Comparison of ENCODE assay signal across 12 cellular contexts in genomic region chr19:12000152-12000981, GRCh38. TPM values are rescaled to one million over a fixed set of nuclear protein-coding genes. Genes with fewer than 3 reads are reported as not detected.
A peak's percentile ranks its signal among the peaks of the same experiment; 100 is the strongest.
DNase-seq lines count a peak whose midpoint lies in the region; ATAC-seq and TF ChIP-seq lines count a peak whose summit lies in the region.
"Had no signal": no experiment of that assay in that cellular context is flagged by ENCODE, and none has a peak within 500 bp of the region (broad histone marks: within the 10 kb centered on the region; RNA-seq: fewer than 3 reads in every experiment).

No MANE protein-coding gene starts in this region.

- TF ChIP-seq CTCF in heart left ventricle (IDR thresholded peaks at IDR 0.05) (no peak), nephron progenitor cell (IDR thresholded peaks at IDR 0.05) (no peak)

- H3K27ac ChIP-seq in heart left ventricle, result no peak overlapping the region

- H3K27ac Mint-ChIP-seq in activated naive CD4-positive, alpha-beta T cell treated with anti-CD3 and anti-CD28 coated beads, Interleukin-2, amount 10 ng/mL, durations not matched to agents 7 days and 5 days, result peak overlapping the region; percentile 72
- H3K27ac Mint-ChIP-seq in activated T-helper 2 cell treated with anti-CD3 and anti-CD28 coated beads, Interferon-gamma antibody, Interleukin-2, Interleukin-4, amounts not matched to agents 10 μg/mL and 5 μg/mL and 100 μg/mL, durations not matched to agents 14 hours and 24 hours and 36 hours, result peak overlapping the region; percentile 49
- no peak overlapping the region for H3K27ac Mint-ChIP-seq in nephron progenitor cell
- H3K27ac Mint-ChIP-seq: mesothelial cell of epicardium had no signal

- TF ChIP-seq POLR2A in heart left ventricle (IDR thresholded peaks at IDR 0.05), result no peak

- H3K4me3 Mint-ChIP-seq in activated naive CD4-positive, alpha-beta T cell treated with anti-CD3 and anti-CD28 coated beads, Interleukin-2, amount 10 ng/mL, durations not matched to agents 7 days and 5 days, result no peak overlapping the region
- H3K4me3 Mint-ChIP-seq in activated T-helper 2 cell treated with anti-CD3 and anti-CD28 coated beads, Interferon-gamma antibody, Interleukin-2, Interleukin-4, amounts not matched to agents 10 μg/mL and 5 μg/mL and 100 μg/mL, durations not matched to agents 14 hours and 24 hours and 36 hours (ENCODE audit: low read depth), result no peak overlapping the region
- H3K4me3 Mint-ChIP-seq in nephron progenitor cell, result no peak overlapping the region
- H3K4me3 Mint-ChIP-seq: mesothelial cell of epicardium had no signal

- H3K4me1 Mint-ChIP-seq in activated naive CD4-positive, alpha-beta T cell treated with anti-CD3 and anti-CD28 coated beads, Interleukin-2, amount 10 ng/mL, durations not matched to agents 7 days and 5 days, result peaks cover 23% of the 10 kb centered on the region
- H3K4me1 Mint-ChIP-seq in activated T-helper 2 cell treated with anti-CD3 and anti-CD28 coated beads, Interferon-gamma antibody, Interleukin-2, Interleukin-4, amounts not matched to agents 10 μg/mL and 5 μg/mL and 100 μg/mL, durations not matched to agents 14 hours and 24 hours and 36 hours (ENCODE audit: low read depth), result peaks cover 18% of the 10 kb centered on the region
- no peaks in the 10 kb centered on the region for H3K4me1 Mint-ChIP-seq in nephron progenitor cell
- H3K4me1 Mint-ChIP-seq: mesothelial cell of epicardium had no signal

- H3K4me1 ChIP-seq in heart left ventricle, result no peaks in the 10 kb centered on the region

- CTCF ChIA-PET in activated naive CD4-positive, alpha-beta T cell treated with anti-CD3 and anti-CD28 coated beads, Interleukin-2, amount 10 ng/mL, durations not matched to agents 7 days and 5 days (lab: Charles Lee), result interaction anchor here (1.1 to 1.5 kb wide), 3 partner anchors 9 to 203 kb away, joined by 3 to 9 read pairs (median 3); no protein-coding TSS in a partner anchor

- 81 to 86% (median 85%) methylated on average over 8 to 9 of the region's 9 CpGs for WGBS in heart left ventricle, 4 donors

- ATAC-seq in HG03060 (IDR thresholded peaks at IDR 0.05; ENCODE audit: low read depth, unreplicated experiment) (peak; percentile 62), heart left ventricle (no peak)

- no peaks in the 10 kb centered on the region for H3K27me3 Mint-ChIP-seq in activated naive CD4-positive, alpha-beta T cell treated with anti-CD3 and anti-CD28 coated beads, Interleukin-2, amount 10 ng/mL, durations not matched to agents 7 days and 5 days
- H3K27me3 Mint-ChIP-seq in activated T-helper 2 cell treated with anti-CD3 and anti-CD28 coated beads, Interferon-gamma antibody, Interleukin-2, Interleukin-4, amounts not matched to agents 10 μg/mL and 5 μg/mL and 100 μg/mL, durations not matched to agents 14 hours and 24 hours and 36 hours (ENCODE audit: low read depth), result no peaks in the 10 kb centered on the region
- no peaks in the 10 kb centered on the region for H3K27me3 Mint-ChIP-seq in nephron progenitor cell (ENCODE audit: low read depth, poor library complexity)

- peaks cover 0 to 21% (median 4%) of the 10 kb centered on the region in 9 donors for H3K36me3 ChIP-seq in heart left ventricle

- peaks cover 55% of the 10 kb centered on the region for H3K36me3 Mint-ChIP-seq in activated naive CD4-positive, alpha-beta T cell treated with anti-CD3 and anti-CD28 coated beads, Interleukin-2, amount 10 ng/mL, durations not matched to agents 7 days and 5 days
- peaks cover 58% of the 10 kb centered on the region for H3K36me3 Mint-ChIP-seq in activated T-helper 2 cell treated with anti-CD3 and anti-CD28 coated beads, Interferon-gamma antibody, Interleukin-2, Interleukin-4, amounts not matched to agents 10 μg/mL and 5 μg/mL and 100 μg/mL, durations not matched to agents 14 hours and 24 hours and 36 hours (ENCODE audit: low read depth)
- peaks cover 89% of the 10 kb centered on the region for H3K36me3 Mint-ChIP-seq in nephron progenitor cell (ENCODE audit: low read depth)

- H3K9me3 Mint-ChIP-seq in activated naive CD4-positive, alpha-beta T cell treated with anti-CD3 and anti-CD28 coated beads, Interleukin-2, amount 10 ng/mL, durations not matched to agents 7 days and 5 days, result peaks cover 28% of the 10 kb centered on the region
- peaks cover 23% of the 10 kb centered on the region for H3K9me3 Mint-ChIP-seq in activated T-helper 2 cell treated with anti-CD3 and anti-CD28 coated beads, Interferon-gamma antibody, Interleukin-2, Interleukin-4, amounts not matched to agents 10 μg/mL and 5 μg/mL and 100 μg/mL, durations not matched to agents 14 hours and 24 hours and 36 hours
- H3K9me3 Mint-ChIP-seq in nephron progenitor cell, result peaks cover 85% of the 10 kb centered on the region

- intact Hi-C loops in activated T-helper 2 cell treated with anti-CD3 and anti-CD28 coated beads, Interferon-gamma antibody, Interleukin-2, Interleukin-4, amounts not matched to agents 10 μg/mL and 5 μg/mL and 100 μg/mL, durations not matched to agents 14 hours and 24 hours and 36 hours (cut with micrococcal nuclease), result no loop called here
- intact Hi-C loops in heart left ventricle (cut with DNase I), result no loop called here

- peaks cover 0 to 4% (median 0%) of the 10 kb centered on the region in 12 donors for H3K9me3 ChIP-seq in heart left ventricle

- H3K27me3 ChIP-seq in heart left ventricle, result no peaks in the 10 kb centered on the region

- no peak for DNase-seq in activated naive CD4-positive, alpha-beta T cell treated with anti-CD3 and anti-CD28 coated beads, Interleukin-2, amount 10 ng/mL, durations not matched to agents 7 days and 5 days
- DNase-seq in activated naive CD4-positive, alpha-beta T cell treated with Interleukin-2 at 50 U/mL for 16 hours, result no peak
- no peak for DNase-seq in activated T-helper 2 cell treated with anti-CD3 and anti-CD28 coated beads, Interferon-gamma antibody, Interleukin-2, Interleukin-4, amounts not matched to agents 10 μg/mL and 5 μg/mL and 100 μg/mL, durations not matched to agents 14 hours and 24 hours and 36 hours (ENCODE audit: low spot score)
- DNase-seq in renal cortical epithelial cell (ENCODE audit: low read depth), result peak; percentile 55
- DNase-seq in effector CD4-positive, alpha-beta T cell, result no peak
- DNase-seq in heart left ventricle, result no peak
- DNase-seq in nephron progenitor cell, result no peak
- DNase-seq: AML-193, cortex of kidney, NCI-H187 had no signal

- no peak overlapping the region for H3K4me3 ChIP-seq in heart left ventricle

RNA-seq across cellular contexts. Expression of gene ZNF433, which starts 35.1 kb away (rescaled TPM):
- 0.55 TPM in 2 replicates for total RNA-seq in activated T-helper 2 cell treated with anti-CD3 and anti-CD28 coated beads, Interferon-gamma antibody, Interleukin-2, Interleukin-4, amounts not matched to agents 10 μg/mL and 5 μg/mL and 100 μg/mL, durations not matched to agents 14 hours and 24 hours and 36 hours
- 4.3 and 7.9 TPM in 2 replicates for total RNA-seq in renal cortical epithelial cell
- 1 to 10 TPM; 2.2 to 5.5 (median 3.6) TPM for total RNA-seq in heart left ventricle
- polyA plus RNA-seq in heart left ventricle, result 1 to 10 TPM; 3.5 to 6.6 TPM

RNA-seq across cellular contexts. Expression of gene ZNF763, which starts 35.5 kb away (rescaled TPM):
- total RNA-seq in activated T-helper 2 cell treated with anti-CD3 and anti-CD28 coated beads, Interferon-gamma antibody, Interleukin-2, Interleukin-4, amounts not matched to agents 10 μg/mL and 5 μg/mL and 100 μg/mL, durations not matched to agents 14 hours and 24 hours and 36 hours, result 0.43 and 0.74 TPM in 2 replicates
- total RNA-seq in renal cortical epithelial cell (1.7 and 5.0 TPM in 2 replicates), heart left ventricle (1 to 10 TPM; 1.3 to 6.2 (median 5.0) TPM)
- 1 to 10 TPM; 1.6 to 5.3 TPM for polyA plus RNA-seq in heart left ventricle

RNA-seq across cellular contexts. Expression of gene ZNF878, which starts 52.4 kb away (rescaled TPM):
- 0.98 and 1.3 TPM in 2 replicates for total RNA-seq in activated T-helper 2 cell treated with anti-CD3 and anti-CD28 coated beads, Interferon-gamma antibody, Interleukin-2, Interleukin-4, amounts not matched to agents 10 μg/mL and 5 μg/mL and 100 μg/mL, durations not matched to agents 14 hours and 24 hours and 36 hours
- 0.17 and 1.0 TPM in 2 replicates for total RNA-seq in renal cortical epithelial cell
- under 1 TPM in 4 of 9 donors, not detected in 5; 0.16 to 0.24 (median 0.22) TPM for total RNA-seq in heart left ventricle
- under 1 TPM; 0.11 to 0.23 TPM for polyA plus RNA-seq in heart left ventricle
